Comparison of ENCODE assay signal across 16 cellular contexts in the genomic region with DNA sequence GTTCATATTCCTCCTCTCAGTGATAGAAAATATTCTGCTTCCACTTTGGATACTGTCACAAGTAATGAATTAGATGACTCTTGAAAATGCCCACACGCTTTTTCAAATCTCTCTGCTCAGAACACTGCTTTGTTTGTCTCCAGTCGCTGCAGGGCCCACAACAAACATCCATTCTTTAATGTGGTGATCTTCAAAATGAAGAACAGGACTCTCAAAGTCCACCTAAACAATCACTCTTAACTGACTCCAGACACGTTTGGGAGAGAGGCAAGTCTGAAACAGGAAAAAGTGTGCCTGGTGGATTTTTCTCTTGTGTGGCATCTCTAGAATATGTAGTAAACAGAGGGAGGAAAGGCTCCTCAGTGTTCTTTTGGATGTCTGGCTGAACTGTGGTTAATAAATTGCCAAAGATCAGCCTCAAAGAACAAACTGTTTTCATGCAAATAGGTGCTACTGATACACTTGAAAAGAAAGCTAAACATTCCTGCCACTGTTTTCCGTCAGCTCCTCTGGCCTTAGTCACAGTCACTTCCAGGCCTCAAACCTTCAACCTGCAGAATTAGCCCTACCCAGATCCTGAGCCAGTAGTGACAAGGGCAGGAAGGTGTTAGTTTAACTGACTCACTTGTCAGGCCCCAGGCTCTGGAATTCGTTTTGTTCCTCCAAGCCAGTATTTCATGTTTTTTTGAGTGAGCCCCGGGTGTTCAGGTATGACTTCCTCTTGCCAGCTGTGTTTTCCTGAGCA.
DNase-seq lines count a peak whose midpoint lies in the region; ATAC-seq and TF ChIP-seq lines count a peak whose summit lies in the region.
"Had no signal": no experiment of that assay in that cellular context is flagged by ENCODE, and none has a peak within 500 bp of the region (broad histone marks: within the 10 kb centered on the region; RNA-seq: fewer than 3 reads in every experiment).

No MANE protein-coding gene starts in this region.

- H3K9me3 Mint-ChIP-seq in Caco-2 (ENCODE audit: unreplicated experiment) (no peaks in the 10 kb centered on the region), mesothelial cell of epicardium (no peaks in the 10 kb centered on the region)

- H3K27ac ChIP-seq in ascending aorta = no peak overlapping the region

- H3K9me3 ChIP-seq in Caco-2 (no peaks in the 10 kb centered on the region), ascending aorta (no peaks in the 10 kb centered on the region)
- H3K9me3 ChIP-seq: tibial nerve had no signal

- peak; percentile 26 to 35 for DNase-seq in Caco-2
- DNase-seq in LoVo (ENCODE audit: low spot score) = peak; percentile 0
- DNase-seq in epithelial cell of esophagus (ENCODE audit: low read depth) = peak; percentile 74
- DNase-seq in mesothelial cell of epicardium (ENCODE audit: low spot score in 2 of 2, unreplicated experiment in 2 of 2) = no peak
- no peak for DNase-seq in ascending aorta (ENCODE audit: low spot score in 2 of 2)
- no peak for DNase-seq in 8988T
- DNase-seq: activated effector memory CD4-positive, alpha-beta T cell treated with anti-CD3 and anti-CD28 coated beads, Interleukin-2, amount 50 U/mL, for 16 hours; DMS 273 treated with DMSO at 0.1 percent for 48 hours; head of caudate nucleus; Kasumi-1; left ventricle myocardium superior; NCI-H187 treated with DMSO at 0.1 percent for 48 hours; NCI-H774 had no signal

- H3K27ac Mint-ChIP-seq in Caco-2 (ENCODE audit: unreplicated experiment) (peak overlapping the region; percentile 42), mesothelial cell of epicardium (peak overlapping the region; percentile 5)

- H3K27me3 Mint-ChIP-seq in Caco-2 (ENCODE audit: insufficient read depth, unreplicated experiment) (no peaks in the 10 kb centered on the region), mesothelial cell of epicardium (ENCODE audit: low read depth) (no peaks in the 10 kb centered on the region)

- POLR2A ChIA-PET in Caco-2 (lab: Charles Lee) = no interaction called here

- CTCF ChIA-PET in Caco-2 (lab: Charles Lee) = no interaction called here

- H3K4me3 ChIP-seq in Caco-2 (ENCODE audit: low read depth, low read length) (no peak overlapping the region), epithelial cell of esophagus (ENCODE audit: low read length) (no peak overlapping the region), ascending aorta (no peak overlapping the region)
- H3K4me3 ChIP-seq: tibial nerve had no signal

- TF ChIP-seq CTCF in Caco-2 (IDR thresholded peaks at IDR 0.05; ENCODE audit: insufficient read depth in 1 of 2, low read depth in 1 of 2, low read length in 1 of 2, severe bottlenecking in 1 of 2, unreplicated experiment in 1 of 2) (no peak), epithelial cell of esophagus (IDR thresholded peaks at IDR 0.05; ENCODE audit: insufficient read depth, low read depth, low read length, missing control alignments) (no peak), mesothelial cell of epicardium (IDR thresholded peaks at IDR 0.05; ENCODE audit: unreplicated experiment) (no peak), ascending aorta (IDR thresholded peaks at IDR 0.05) (no peak)

- H3K36me3 Mint-ChIP-seq in Caco-2 (ENCODE audit: insufficient read depth, unreplicated experiment) (peaks cover 11% of the 10 kb centered on the region), mesothelial cell of epicardium (peaks cover 6% of the 10 kb centered on the region)

- no peaks in the 10 kb centered on the region; the same call in 1 of the 2 replicates for H3K36me3 ChIP-seq in Caco-2 (ENCODE audit: control insufficient read depth, insufficient read depth, low read length)
- no peaks in the 10 kb centered on the region for H3K36me3 ChIP-seq in ascending aorta
- H3K36me3 ChIP-seq: tibial nerve had no signal

- H3K27me3 ChIP-seq in Caco-2 (replicated peaks; ENCODE audit: control insufficient read depth, insufficient read depth, low read length) (no peaks in the 10 kb centered on the region), ascending aorta (no peaks in the 10 kb centered on the region)

- ATAC-seq in HG03571 (IDR thresholded peaks at IDR 0.05; ENCODE audit: unreplicated experiment) (no peak), GM21786 (IDR thresholded peaks at IDR 0.05; ENCODE audit: unreplicated experiment) (no peak)
- ATAC-seq: left ventricle myocardium superior had no signal

- intact Hi-C loops in Caco-2 (cut with micrococcal nuclease; ENCODE audit: unreplicated experiment) = no loop called here
- intact Hi-C loops in ascending aorta (cut with DNase I) = no loop called here

- H3K4me3 Mint-ChIP-seq in Caco-2 (ENCODE audit: unreplicated experiment) (no peak overlapping the region), mesothelial cell of epicardium (no peak overlapping the region)

- no TSS peak for BruUV-seq in Caco-2 (replicated peaks; lab: Mats Ljungman, UMichigan)

- H3K4me1 Mint-ChIP-seq in Caco-2 (ENCODE audit: low read depth, unreplicated experiment) (peaks cover 25% of the 10 kb centered on the region), mesothelial cell of epicardium (peaks cover 33% of the 10 kb centered on the region)

- no peaks in the 10 kb centered on the region for H3K4me1 ChIP-seq in Caco-2
- H3K4me1 ChIP-seq in ascending aorta = no peaks in the 10 kb centered on the region

Comparison
In these comparisons a context has a peak if more than half of its experiments do, and no peak if none do; other contexts are left out.
1. DNase-seq: peak in Caco-2 (2 of 2), LoVo (single experiment) and epithelial cell of esophagus (single experiment); none in mesothelial cell of epicardium (0 of 2), ascending aorta (0 of 2) and 8988T (single experiment).